Comparison of ENCODE assay signal across 8 cellular contexts in genomic region chr15:44535509-44536297, GRCh38. TPM values are rescaled to one million over a fixed set of nuclear protein-coding genes. Genes with fewer than 3 reads are reported as not detected.
DNase-seq lines count a peak whose midpoint lies in the region; ATAC-seq, FAIRE-seq and TF ChIP-seq lines count a peak whose summit lies in the region.

No MANE protein-coding gene starts in this region.

- TF ChIP-seq CTCF in OCI-LY7 (conservative IDR thresholded peaks at IDR 0.05; ENCODE audit: low read length) (no peak), astrocyte of the cerebellum (IDR thresholded peaks at IDR 0.05; ENCODE audit: low read depth, low read length, missing control alignments) (no peak), keratinocyte (optimal IDR thresholded peaks at IDR 0.05 in 1 of 3, IDR thresholded peaks at IDR 0.05 in 1 of 3, conservative IDR thresholded peaks at IDR 0.05 in 1 of 3; ENCODE audit: extremely low read depth in 1 of 3, insufficient read depth in 2 of 3, low read length in 3 of 3) (no peak)

- peaks cover 32% of the 10 kb centered on the region for H3K79me2 ChIP-seq in OCI-LY7 (ENCODE audit: insufficient read depth, low read depth, low read length)
- H3K79me2 ChIP-seq in keratinocyte (ENCODE audit: control insufficient read depth, insufficient read depth, low read length): peaks cover 44% of the 10 kb centered on the region

- no peaks in the 10 kb centered on the region for H3K9me1 ChIP-seq in keratinocyte (ENCODE audit: control insufficient read depth, extremely low read depth, insufficient read depth, low read length)

- intact Hi-C loops in OCI-LY7 (cut with micrococcal nuclease; ENCODE audit: unreplicated experiment): loop anchor here (2.0 kb wide), 2 partner anchors 175 to 247 kb away; partner anchors contain the start of genes B2M, GOLM2 and PATL2

- CTCF ChIA-PET in OCI-LY7 (lab: Charles Lee; ENCODE audit: unreplicated experiment): no interaction called here

- in situ Hi-C loops in astrocyte of the cerebellum (cut with HindIII; ENCODE audit: low sequenced_read_pairs): no loop called here

- BruUV-seq in OCI-LY7 (replicated peaks; lab: Mats Ljungman, UMichigan): TSS peak; percentile 81

- peak overlapping the region; percentile 60; the same call in 1 of the 2 replicates for H2AFZ ChIP-seq in OCI-LY7 (ENCODE audit: low read length)
- H2AFZ ChIP-seq in keratinocyte (ENCODE audit: control insufficient read depth, low read length): peak overlapping the region; percentile 94

- dilution Hi-C loops in keratinocyte (cut with MboI; ENCODE audit: extremely low pct_ligation_motif_present, low sequenced_read_pairs): no loop called here

- H3K9ac ChIP-seq in keratinocyte (ENCODE audit: control insufficient read depth, extremely low read depth, insufficient read depth, low read length): peak overlapping the region; percentile 93

- H3K36me3 ChIP-seq in OCI-LY7 (ENCODE audit: insufficient read depth, low read length) (peaks cover 23% of the 10 kb centered on the region), keratinocyte (ENCODE audit: control insufficient read depth in 2 of 2, extremely low read depth in 1 of 2, insufficient read depth in 2 of 2, low read length in 2 of 2) (peaks cover 0 to 12% of the 10 kb centered on the region in 2 experiments)

- peak overlapping the region; percentile 83 for H3K4me3 ChIP-seq in OCI-LY7 (ENCODE audit: low read depth, low read length, poor library complexity, severe bottlenecking)
- H3K4me3 ChIP-seq in astrocyte of the cerebellum (ENCODE audit: low read depth, low read length): peak overlapping the region; percentile 82
- H3K4me3 ChIP-seq in keratinocyte (ENCODE audit: control insufficient read depth in 2 of 3, extremely low read depth in 1 of 3, insufficient read depth in 2 of 3, low read depth in 1 of 3, low read length in 3 of 3): peak overlapping the region; percentile 77 to 89 (median 82)

- DNase-seq in NCI-H510A treated with DMSO at 0.1 percent for 48 hours (lab: John Stamatoyannopoulos, UW) (peak; percentile 49), NCI-H510A (lab: John Stamatoyannopoulos, UW) (no peak), OCI-LY7 (ENCODE audit: low spot score) (peak; percentile 42), astrocyte of the cerebellum (ENCODE audit: low read depth) (no peak), keratinocyte (ENCODE audit: low read depth, low spot score) (no peak)
- DNase-seq in stimulated activated CD4-positive, alpha-beta T cell treated with anti-CD3 and anti-CD28 coated beads, Interleukin-4, amount 100 ng/mL, for 1 hour: peak; percentile 20

- H3K9me3 ChIP-seq in OCI-LY7 (ENCODE audit: low read length) (no peaks in the 10 kb centered on the region), keratinocyte (ENCODE audit: control insufficient read depth, low read depth, low read length) (no peaks in the 10 kb centered on the region)

- H3K4me2 ChIP-seq in OCI-LY7 (ENCODE audit: low read length) (peak overlapping the region; percentile 78), keratinocyte (ENCODE audit: control insufficient read depth, extremely low read depth, insufficient read depth, low read depth, low read length) (peak overlapping the region; percentile 99)

- ATAC-seq in GM21367 (IDR thresholded peaks at IDR 0.05; ENCODE audit: unreplicated experiment) (no peak), GM18858 (IDR thresholded peaks at IDR 0.05; ENCODE audit: unreplicated experiment) (no peak)

- FAIRE-seq in keratinocyte (lab: Jason Lieb, UNC): no peak

- H4K20me1 ChIP-seq in OCI-LY7 (ENCODE audit: insufficient read depth, low read length) (peaks cover 16% of the 10 kb centered on the region; the same call in 1 of the 2 replicates), keratinocyte (ENCODE audit: control insufficient read depth, extremely low read depth, insufficient read depth, low read length) (peaks cover 4% of the 10 kb centered on the region)

- H3K27ac ChIP-seq in OCI-LY7 (ENCODE audit: low read depth, low read length, poor library complexity, severe bottlenecking) (peak overlapping the region; percentile 56), keratinocyte (ENCODE audit: control insufficient read depth, insufficient read depth, low read length) (peak overlapping the region; percentile 94)

- H3K4me1 ChIP-seq in OCI-LY7 (ENCODE audit: insufficient read depth, low read length, poor library complexity, severe bottlenecking) (peaks cover 14% of the 10 kb centered on the region), keratinocyte (ENCODE audit: control insufficient read depth, extremely low read depth, insufficient read depth, low read length) (peaks cover 16% of the 10 kb centered on the region)

- no peaks in the 10 kb centered on the region for H3K9me2 ChIP-seq in OCI-LY7 (ENCODE audit: insufficient read depth, low read length)

- H3K27me3 ChIP-seq in keratinocyte (ENCODE audit: control insufficient read depth, extremely low read depth, insufficient read depth, low read length): no peaks in the 10 kb centered on the region

- POLR2A ChIA-PET in OCI-LY7 (lab: Charles Lee): interaction anchor here (0.6 to 1.5 kb wide), 3 partner anchors 124 to 273 kb away, joined by 3 read pairs; partner anchors contain the start of gene TRIM69

RNA-seq across cellular contexts. Expression of gene EIF3J, which starts 1.2 kb away (rescaled TPM):
- 41.3 and 49.4 TPM in 2 replicates for total RNA-seq in OCI-LY7 (2014; rRNA removed; shearing (Covaris generic))
- total RNA-seq in OCI-LY7 (2022): 129 and 131 TPM in 2 replicates
- polyA plus RNA-seq in keratinocyte: 51.5 to 99.4 TPM (median 64.4 TPM) in 3 replicates
- 89.6 TPM for polyA plus RNA-seq in keratinocyte (2011; ENCODE audit: low read depth)
- polyA plus RNA-seq in keratinocyte (2011; cell fraction: cytosol; rRNA removed): 57.8 and 128 TPM in 2 replicates
- 60.1 and 75.9 TPM in 2 replicates for polyA plus RNA-seq in keratinocyte (2011; cell fraction: nucleus; rRNA removed)
- polyA plus RNA-seq in keratinocyte (2012; ENCODE audit: low replicate concordance): 79.3 and 115 TPM in 2 replicates
- polyA minus RNA-seq in keratinocyte: 12.0 to 65.0 TPM (median 34.0 TPM) in 3 replicates
- polyA minus RNA-seq in keratinocyte (2011; cell fraction: cytosol; rRNA and poly(A)+ RNA removed): 31.5 TPM
- 13.8 and 37.0 TPM in 2 replicates for polyA minus RNA-seq in keratinocyte (2011; cell fraction: nucleus; rRNA and poly(A)+ RNA removed)

Comparison
In these comparisons a context has a peak if more than half of its experiments do, and no peak if none do; other contexts are left out.
1. DNase-seq: peak in NCI-H510A treated with DMSO at 0.1 percent for 48 hours (single experiment), OCI-LY7 (single experiment) and stimulated activated CD4-positive, alpha-beta T cell treated with anti-CD3 and anti-CD28 coated beads, Interleukin-4, amount 100 ng/mL, for 1 hour (single experiment); none in NCI-H510A (single experiment), astrocyte of the cerebellum (single experiment) and keratinocyte (single experiment).
2. Peak in every context shown above with its lines, with median percentiles within 50 percentile points of each other: H3K4me3 ChIP-seq.